ENCODE assay signal across 2 cellular contexts in genomic region chr19:23075031-23075733, GRCh38.
TF ChIP-seq lines count a peak whose summit lies in the region.

No MANE protein-coding gene starts in this region.

TF ChIP-seq in endothelial cell of umbilical vein, 7 proteins besides CTCF, POLR2A, EP300 and RAD21 (continued from another document):
- TF ChIP-seq GATA2 (IDR thresholded peaks at IDR 0.05; ENCODE audit: insufficient read depth, insufficient read length, low read depth, low read length) (no peak), JUN (IDR thresholded peaks at IDR 0.05; ENCODE audit: borderline replicate concordance, insufficient read depth, insufficient read length, low read depth) (no peak), MYC (IDR thresholded peaks at IDR 0.05; ENCODE audit: low read depth, low read length) (no peak), EZH2 (IDR thresholded peaks at IDR 0.05; ENCODE audit: borderline replicate concordance, low read depth, low read length, severe bottlenecking) (no peak)

TF ChIP-seq in HEK293T, 16 proteins besides CTCF, POLR2A, EP300 and RAD21:
- TF ChIP-seq PKNOX1 (IDR thresholded peaks at IDR 0.05), result no peak
- TF ChIP-seq TARDBP (IDR thresholded peaks at IDR 0.05), result no peak
- no peak for TF ChIP-seq SP1 (IDR thresholded peaks at IDR 0.05)
- TF ChIP-seq ZNF384 (IDR thresholded peaks at IDR 0.05), result no peak
- TF ChIP-seq CTBP1 (IDR thresholded peaks at IDR 0.05; ENCODE audit: borderline replicate concordance), result no peak
- no peak for TF ChIP-seq BHLHE40 (IDR thresholded peaks at IDR 0.05; ENCODE audit: borderline replicate concordance)
- no peak for TF ChIP-seq SUZ12 (IDR thresholded peaks at IDR 0.05)
- TF ChIP-seq LEF1 (IDR thresholded peaks at IDR 0.05; ENCODE audit: borderline replicate concordance), result no peak
- no peak for TF ChIP-seq ELF4 (IDR thresholded peaks at IDR 0.05)
- TF ChIP-seq FOXA1 (IDR thresholded peaks at IDR 0.05), result no peak
